8 cellular contexts compared by ENCODE assay signal in genomic region chr17:17119533-17119932, GRCh38.
A peak's percentile ranks its signal among the peaks of the same experiment; 100 is the strongest.
DNase-seq lines count a peak whose midpoint lies in the region; FAIRE-seq and TF ChIP-seq lines count a peak whose summit lies in the region.

No MANE protein-coding gene starts in this region.

- TF ChIP-seq CTCF in choroid plexus epithelial cell (conservative IDR thresholded peaks at IDR 0.05; ENCODE audit: low read depth, low read length) (no peak), osteocyte (IDR thresholded peaks at IDR 0.05) (no peak), vagina (IDR thresholded peaks at IDR 0.05) (no peak)

- no peaks in the 10 kb centered on the region for H3K36me3 ChIP-seq in vagina

- H3K9me3 Mint-ChIP-seq in osteocyte (ENCODE audit: unreplicated experiment): no peaks in the 10 kb centered on the region

- TF ChIP-seq POLR2A in GM12891 (IDR thresholded peaks at IDR 0.05; ENCODE audit: low read depth, low read length) (no peak), vagina (IDR thresholded peaks at IDR 0.05) (no peak)

- H3K27ac ChIP-seq in vagina: peak overlapping the region; percentile 65

- H3K4me1 Mint-ChIP-seq in osteocyte (ENCODE audit: unreplicated experiment): peaks cover 47% of the 10 kb centered on the region

- no peaks in the 10 kb centered on the region for H3K36me3 Mint-ChIP-seq in osteocyte (ENCODE audit: unreplicated experiment)

- H3K4me3 Mint-ChIP-seq in osteocyte (ENCODE audit: unreplicated experiment): no peak overlapping the region

- FAIRE-seq in GM12891 (lab: Jason Lieb, UNC): peak; percentile 70

- DNase-seq in GM12891 (ENCODE audit: insufficient read length, low spot score): no peak
- peak; percentile 11 for DNase-seq in activated CD4-positive, CD25-positive, alpha-beta regulatory T cell treated with anti-CD3 and anti-CD28 coated beads, Interleukin-2, amount 50 U/mL, for 16 hours (ENCODE audit: low read depth, low spot score)
- peak; percentile 73 for DNase-seq in choroid plexus epithelial cell (ENCODE audit: low read depth)
- no peak for DNase-seq in osteocyte (ENCODE audit: extremely low spot score, unreplicated experiment)
- no peak for DNase-seq in vagina (ENCODE audit: extremely low spot score in 2 of 2)
- no peak for DNase-seq in NCI-H774 (lab: John Stamatoyannopoulos, UW)
- no peak for DNase-seq in putamen (ENCODE audit: low spot score)
- DNase-seq in NCI-H345 treated with DMSO at 0.1 percent for 48 hours (lab: John Stamatoyannopoulos, UW; ENCODE audit: unreplicated experiment): no peak

- intact Hi-C loops in vagina (cut with DNase I): no loop called here

- H3K27ac Mint-ChIP-seq in osteocyte (ENCODE audit: unreplicated experiment): peak overlapping the region; percentile 84

- H3K27me3 Mint-ChIP-seq in osteocyte (ENCODE audit: unreplicated experiment): no peaks in the 10 kb centered on the region

- H3K9me3 ChIP-seq in vagina: no peaks in the 10 kb centered on the region

- H3K27me3 ChIP-seq in vagina: no peaks in the 10 kb centered on the region

- H3K4me3 ChIP-seq in choroid plexus epithelial cell (ENCODE audit: low read depth, low read length): no peak overlapping the region
- H3K4me3 ChIP-seq in vagina: no peak overlapping the region

- peaks cover 83% of the 10 kb centered on the region for H3K4me1 ChIP-seq in vagina

TF ChIP-seq in GM12891, 5 proteins besides CTCF, POLR2A, EP300 and RAD21:
- TF ChIP-seq SPI1 (IDR thresholded peaks at IDR 0.05; ENCODE audit: low read depth, low read length): peak; percentile 26; the same call in 1 of the 2 replicates
- TF ChIP-seq TAF1 (IDR thresholded peaks at IDR 0.05; ENCODE audit: low read depth, low read length): no peak
TF ChIP-seq in GM12891: peak in this region for 1.

Comparison
In these comparisons a context has a peak if more than half of its experiments do, and no peak if none do; other contexts are left out.
1. DNase-seq: peak in activated CD4-positive, CD25-positive, alpha-beta regulatory T cell treated with anti-CD3 and anti-CD28 coated beads, Interleukin-2, amount 50 U/mL, for 16 hours (single experiment) and choroid plexus epithelial cell (single experiment); none in GM12891 (single experiment), osteocyte (single experiment), vagina (0 of 2), NCI-H774 (single experiment), putamen (single experiment) and NCI-H345 treated with DMSO at 0.1 percent for 48 hours (single experiment).